ENCODE assay signal across 24 cellular contexts in the genomic region with DNA sequence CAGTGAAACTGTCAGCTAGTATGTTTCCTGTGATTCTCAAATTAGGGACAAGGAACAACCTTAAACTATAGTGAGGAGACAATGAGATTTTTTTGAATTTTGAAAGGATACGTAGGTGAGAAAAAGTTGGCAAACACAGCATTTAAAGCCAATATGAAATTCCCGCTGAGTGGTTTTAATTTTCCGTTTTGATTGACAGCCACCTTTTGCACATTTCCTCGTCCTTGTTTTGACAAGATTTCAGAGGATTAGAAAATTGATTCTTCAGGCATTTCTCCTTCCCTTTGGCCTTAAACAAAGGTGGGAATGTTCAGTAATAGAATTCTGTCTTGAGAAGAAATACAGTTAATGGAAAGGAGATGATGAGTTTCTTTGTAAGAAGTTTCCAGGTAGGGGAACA. TPM values are rescaled to one million over a fixed set of nuclear protein-coding genes. Genes with fewer than 3 reads are reported as not detected.
A peak's percentile ranks its signal among the peaks of the same experiment; 100 is the strongest.
DNase-seq lines count a peak whose midpoint lies in the region; ATAC-seq, FAIRE-seq and TF ChIP-seq lines count a peak whose summit lies in the region.
"Had no signal": no experiment of that assay in that cellular context is flagged by ENCODE, and none has a peak within 500 bp of the region (broad histone marks: within the 10 kb centered on the region; RNA-seq: fewer than 3 reads in every experiment).

No MANE protein-coding gene starts in this region.

- H3K9ac ChIP-seq in H9 (ENCODE audit: extremely low read depth, insufficient read length, low read length) (no peak overlapping the region), kidney (ENCODE audit: low read length in 2 of 2) (no peak overlapping the region), subcutaneous abdominal adipose tissue (ENCODE audit: low read length in 5 of 5) (no peak overlapping the region), SK-N-SH (no peak overlapping the region), endodermal cell (ENCODE audit: extremely low read depth, low read length, poor library complexity, severe bottlenecking) (no peak overlapping the region)

- no peak overlapping the region for H3K18ac ChIP-seq in H9 (ENCODE audit: insufficient read length, low read depth, low read length)

- no peak overlapping the region for H2BK120ac ChIP-seq in H9 (ENCODE audit: low read depth, low read length, poor library complexity, severe bottlenecking)

- H3K4me1 ChIP-seq in H9 (ENCODE audit: insufficient read depth, low read length) (peaks cover 12% of the 10 kb centered on the region; the same call in 1 of the 2 replicates), kidney (ENCODE audit: control insufficient read depth in 1 of 2, insufficient read depth in 1 of 2, low read depth in 1 of 2, low read length in 2 of 2) (peaks cover 11 to 18% of the 10 kb centered on the region in 2 donors), subcutaneous abdominal adipose tissue (ENCODE audit: control insufficient read depth in 5 of 5, insufficient read depth in 5 of 5, low read length in 5 of 5) (peaks cover 0 to 30% (median 12%) of the 10 kb centered on the region in 5 donors), SK-N-SH (ENCODE audit: control insufficient read depth in 1 of 2, insufficient read depth in 2 of 2, low read depth in 1 of 2, low read length in 1 of 2) (peaks cover 0 to 8% of the 10 kb centered on the region in 2 experiments; a peak in 2 of 4 replicates), endodermal cell (ENCODE audit: control insufficient read depth, insufficient read depth, low read length) (peaks cover 17% of the 10 kb centered on the region)

- ATAC-seq in WTC11 (no peak), HG03097 (IDR thresholded peaks at IDR 0.05; ENCODE audit: low FRiP score, unreplicated experiment) (no peak)
- ATAC-seq: GM23338, HCT116, HepG2 had no signal

- no peak overlapping the region for H4K8ac ChIP-seq in H9 (replicated peaks; ENCODE audit: insufficient read length, low read depth, low read length)

- intact Hi-C loops in kidney (cut with DNase I) = no loop called here

- WGBS in H9 (ENCODE audit: extremely low coverage, insufficient read length, low lambda C conversion rate) = no CpG with 5 or more reads among the region's 4 CpGs
- 93% methylated on average over 4 of the region's 4 CpGs for WGBS in SK-N-SH (ENCODE audit: low lambda C conversion rate)
- 84 to 85% methylated on average over 4 of the region's 4 CpGs for WGBS in endodermal cell (ENCODE audit: insufficient coverage in 1 of 2, insufficient read length in 1 of 2), 2 experiments

- H3K4me3 ChIP-seq in kidney (ENCODE audit: low read length in 2 of 2) (no peak overlapping the region), subcutaneous abdominal adipose tissue (ENCODE audit: low read depth in 1 of 5, low read length in 5 of 5) (no peak overlapping the region), SK-N-SH (ENCODE audit: low read depth in 2 of 2, low read length in 1 of 2) (no peak overlapping the region), endodermal cell (ENCODE audit: low read length) (no peak overlapping the region)
- H3K4me3 ChIP-seq: GM23338 had no signal

- no peak overlapping the region for H3K56ac ChIP-seq in H9 (ENCODE audit: insufficient read length, low read depth, low read length)

- H2BK20ac ChIP-seq in H9 (ENCODE audit: low read depth, low read length, poor library complexity, severe bottlenecking) = no peak overlapping the region

- POLR2A ChIA-PET in WTC11 (lab: Charles Lee) (no interaction called here), SK-N-SH (lab: Yijun Ruan, JAX) (no interaction called here)

- no peak overlapping the region for H4K91ac ChIP-seq in H9 (ENCODE audit: insufficient read length, low read depth, low read length)

- no peaks in the 10 kb centered on the region for H3K79me1 ChIP-seq in H9 (ENCODE audit: insufficient read depth, low read depth, low read length, poor library complexity, severe bottlenecking)

- H3K4me2 ChIP-seq in H9 (ENCODE audit: insufficient read depth, insufficient read length, low read length) (no peak overlapping the region), SK-N-SH (no peak overlapping the region)
- H3K4me2 ChIP-seq: GM23338 had no signal

- no peaks in the 10 kb centered on the region for H3F3A ChIP-seq in SK-N-SH (replicated peaks; ENCODE audit: insufficient read depth)

- TF ChIP-seq CTCF in H9 (conservative IDR thresholded peaks at IDR 0.05) = no peak
- no peak for TF ChIP-seq CTCF in WTC11 (IDR thresholded peaks at IDR 0.05)
- no peak for TF ChIP-seq CTCF in kidney (IDR thresholded peaks at IDR 0.05; ENCODE audit: borderline replicate concordance, extremely low read depth, insufficient read depth)
- TF ChIP-seq CTCF in SK-N-SH (IDR thresholded peaks at IDR 0.05) = no peak
- TF ChIP-seq CTCF in endodermal cell (conservative IDR thresholded peaks at IDR 0.05) = no peak

- peak overlapping the region in 2 of 3 experiments; percentile 34 to 44; a peak in 3 of 7 replicates for H3K27ac Mint-ChIP-seq in H9
- H3K27ac Mint-ChIP-seq in WTC11 = peak overlapping the region; percentile 69; the same call in 1 of the 2 replicates
- no peak overlapping the region for H3K27ac Mint-ChIP-seq in endodermal cell
- H3K27ac Mint-ChIP-seq: B cell; CD4-positive, CD25-positive, alpha-beta regulatory T cell; CD8-positive, alpha-beta memory T cell; GM23338 had no signal

- H3K4me1 Mint-ChIP-seq in H9 = peaks cover 41 to 58% of the 10 kb centered on the region in 2 experiments
- peaks cover 68% of the 10 kb centered on the region for H3K4me1 Mint-ChIP-seq in WTC11
- peaks cover 51% of the 10 kb centered on the region for H3K4me1 Mint-ChIP-seq in endodermal cell

- no peak overlapping the region for H4K5ac ChIP-seq in H9 (ENCODE audit: insufficient read length, low read depth, low read length)

- H2BK15ac ChIP-seq in H9 (ENCODE audit: low read depth, low read length) = no peak overlapping the region

- H3K4me3 Mint-ChIP-seq in H9 = no peak overlapping the region
- H3K4me3 Mint-ChIP-seq in WTC11 = no peak overlapping the region
- no peak overlapping the region for H3K4me3 Mint-ChIP-seq in endodermal cell
- H3K4me3 Mint-ChIP-seq: B cell; CD4-positive, CD25-positive, alpha-beta regulatory T cell; CD8-positive, alpha-beta memory T cell; GM23338; IgD-negative memory B cell had no signal

- H3K23ac ChIP-seq in H9 (ENCODE audit: insufficient read length, low read depth, low read length) = no peak overlapping the region

- H4K20me1 ChIP-seq in H9 (ENCODE audit: control insufficient read depth, insufficient read depth, insufficient read length) (no peaks in the 10 kb centered on the region), SK-N-SH (ENCODE audit: insufficient read depth) (peaks cover 68% of the 10 kb centered on the region)

- H2BK12ac ChIP-seq in H9 (ENCODE audit: insufficient read length, low read depth, low read length) = no peak overlapping the region

- no peaks in the 10 kb centered on the region for H3K27me3 ChIP-seq in H9 (ENCODE audit: insufficient read depth, low read length)
- no peaks in the 10 kb centered on the region for H3K27me3 ChIP-seq in subcutaneous abdominal adipose tissue (ENCODE audit: control insufficient read depth in 5 of 5, insufficient read depth in 4 of 5, low read length in 5 of 5)
- no peaks in the 10 kb centered on the region for H3K27me3 ChIP-seq in SK-N-SH (ENCODE audit: insufficient read depth)
- H3K27me3 ChIP-seq in endodermal cell (ENCODE audit: control insufficient read depth, insufficient read depth, low read length, poor library complexity, severe bottlenecking) = no peaks in the 10 kb centered on the region

- H3T11ph ChIP-seq in H9 (ENCODE audit: low read length) = no peak overlapping the region

- H3K27ac ChIP-seq in H9 (ENCODE audit: insufficient read length, low read depth, low read length) (no peak overlapping the region), kidney (ENCODE audit: low read depth in 2 of 2, low read length in 2 of 2) (no peak overlapping the region), subcutaneous abdominal adipose tissue (ENCODE audit: low read depth, low read length) (peak overlapping the region; percentile 25), SK-N-SH (ENCODE audit: low read depth in 2 of 2, low read length in 1 of 2) (no peak overlapping the region), endodermal cell (ENCODE audit: low read depth, low read length) (no peak overlapping the region)

- H3K27me3 Mint-ChIP-seq in H9 (ENCODE audit: low read depth) (no peaks in the 10 kb centered on the region), WTC11 (ENCODE audit: low read depth) (no peaks in the 10 kb centered on the region), endodermal cell (ENCODE audit: insufficient read depth) (no peaks in the 10 kb centered on the region)
- H3K27me3 Mint-ChIP-seq: CD4-positive, CD25-positive, alpha-beta regulatory T cell; CD8-positive, alpha-beta memory T cell had no signal

- H2AK5ac ChIP-seq in H9 (ENCODE audit: insufficient read length, low read length) = no peak overlapping the region

- no peak for DNase-seq in H9
- no peak for DNase-seq in WTC11 (ENCODE audit: low spot score)
- no peak for DNase-seq in kidney
- no peak for DNase-seq in SK-N-SH
- no peak for DNase-seq in endodermal cell
- DNase-seq: C1 segment of cervical spinal cord; CD4-positive, CD25-positive, alpha-beta regulatory T cell; CD8-positive, alpha-beta memory T cell; COR-L47; DMS 273 treated with DMSO at 0.1 percent for 48 hours; DMS53; DND-41; EL; KG1 had no signal

- H3K23me2 ChIP-seq in H9 (ENCODE audit: insufficient read length, low read depth, low read length, poor library complexity, severe bottlenecking) = no peaks in the 10 kb centered on the region

- H3K9me2 ChIP-seq in SK-N-SH = no peaks in the 10 kb centered on the region

- H2BK5ac ChIP-seq in H9 (ENCODE audit: insufficient read length, low read length) = no peak overlapping the region

- H3K36me3 ChIP-seq in kidney (ENCODE audit: control insufficient read depth in 1 of 2, insufficient read depth in 2 of 2, low read length in 2 of 2) (no peaks in the 10 kb centered on the region), subcutaneous abdominal adipose tissue (ENCODE audit: control insufficient read depth in 5 of 5, insufficient read depth in 5 of 5, low read length in 5 of 5) (no peaks in the 10 kb centered on the region), SK-N-SH (replicated peaks in 1 of 2; ENCODE audit: control insufficient read depth in 1 of 2, insufficient read depth in 2 of 2, low read length in 1 of 2) (no peaks in the 10 kb centered on the region), endodermal cell (ENCODE audit: control insufficient read depth, insufficient read depth, low read length) (no peaks in the 10 kb centered on the region)

- TF ChIP-seq EP300 in SK-N-SH (IDR thresholded peaks at IDR 0.05; ENCODE audit: borderline replicate concordance in 1 of 2, low read depth in 1 of 2, low read length in 1 of 2) = no peak

- H3K14ac ChIP-seq in H9 (ENCODE audit: insufficient read depth, low read length) = no peak overlapping the region

- peak; percentile 15 for FAIRE-seq in kidney (lab: Jason Lieb, UNC)
- FAIRE-seq: GM12891, H54, HepG2, HTR-8/SVneo had no signal

- no peak overlapping the region for H3K4ac ChIP-seq in H9 (ENCODE audit: low read depth, low read length)

- H2AFZ ChIP-seq in H9 (ENCODE audit: low read length) (no peak overlapping the region), SK-N-SH (ENCODE audit: low read depth) (no peak overlapping the region)
- H2AFZ ChIP-seq: GM23338 had no signal

- H3K79me2 ChIP-seq in H9 (ENCODE audit: insufficient read depth, low read length) (peaks cover 9% of the 10 kb centered on the region; the same call in 1 of the 2 replicates), SK-N-SH (ENCODE audit: insufficient read depth) (peaks cover 95% of the 10 kb centered on the region)

- H3K36me3 Mint-ChIP-seq in H9 (ENCODE audit: insufficient read depth in 1 of 3, low read depth in 3 of 3) (no peaks in the 10 kb centered on the region), WTC11 (no peaks in the 10 kb centered on the region), endodermal cell (ENCODE audit: low read depth) (no peaks in the 10 kb centered on the region)
- H3K36me3 Mint-ChIP-seq: CD4-positive, CD25-positive, alpha-beta regulatory T cell; CD8-positive, alpha-beta memory T cell had no signal

- H3K9me3 ChIP-seq in H9 (ENCODE audit: control insufficient read depth, low read depth, low read length) (no peaks in the 10 kb centered on the region), kidney (ENCODE audit: control insufficient read depth in 1 of 2, low read length in 2 of 2) (no peaks in the 10 kb centered on the region), subcutaneous abdominal adipose tissue (ENCODE audit: control insufficient read depth in 5 of 5, low read length in 5 of 5) (no peaks in the 10 kb centered on the region), SK-N-SH (no peaks in the 10 kb centered on the region), endodermal cell (ENCODE audit: control insufficient read depth, low read length) (no peaks in the 10 kb centered on the region)

- CTCF ChIA-PET in WTC11 (lab: Charles Lee) = no interaction called here
- CTCF ChIA-PET in SK-N-SH (lab: Yijun Ruan, JAX) = no interaction called here

- no peaks in the 10 kb centered on the region for H3K9me3 Mint-ChIP-seq in H9
- no peaks in the 10 kb centered on the region for H3K9me3 Mint-ChIP-seq in WTC11
- H3K9me3 Mint-ChIP-seq in endodermal cell = no peaks in the 10 kb centered on the region
- H3K9me3 Mint-ChIP-seq: CD8-positive, alpha-beta memory T cell; GM23338; IgD-negative memory B cell had no signal

- no peak for TF ChIP-seq RAD21 in SK-N-SH (IDR thresholded peaks at IDR 0.05; ENCODE audit: low read length)

RNA-seq across cellular contexts. Expression of a gene that starts 52.2 kb away (rescaled TPM):
- 33.8 and 37.1 TPM in 2 replicates for total RNA-seq in H9 (2021)
- 32.3 to 40.6 TPM (median 33.4 TPM) in 3 replicates for total RNA-seq in WTC11 (2021)
- 50.6 TPM for total RNA-seq in kidney
- 6.9 TPM for polyA plus RNA-seq in kidney (ENCODE audit: insufficient read depth, low read depth, low replicate concordance)
- polyA plus RNA-seq in SK-N-SH (2012; rRNA removed) = 19.2 and 25.0 TPM in 2 replicates
- polyA plus RNA-seq in SK-N-SH (2012; cell fraction: cytosol; rRNA removed) = 15.8 and 19.7 TPM in 2 replicates
- polyA plus RNA-seq in SK-N-SH (2012; cell fraction: nucleus; rRNA removed) = 29.6 and 50.4 TPM in 2 replicates
- 10 to 100 TPM; 63.4 to 78.2 TPM for total RNA-seq in endodermal cell
- 39.0 TPM for polyA plus RNA-seq in endodermal cell (2013, experiment 1 of 2)
- 38.9 TPM for polyA plus RNA-seq in endodermal cell (2013, experiment 2 of 2)
